ENCODE assay signal across 14 cellular contexts in genomic region chr2:131588152-131588873, GRCh38.
A peak's percentile ranks its signal among the peaks of the same experiment; 100 is the strongest.
DNase-seq lines count a peak whose midpoint lies in the region; ATAC-seq and TF ChIP-seq lines count a peak whose summit lies in the region.
"Had no signal": no experiment of that assay in that cellular context is flagged by ENCODE, and none has a peak within 500 bp of the region (broad histone marks: within the 10 kb centered on the region; RNA-seq: fewer than 3 reads in every experiment).

No MANE protein-coding gene starts in this region.

- DNase-seq in GM12865 (ENCODE audit: low read depth): peak; percentile 81
- DNase-seq in stimulated activated CD4-positive, alpha-beta T cell treated with anti-CD3 and anti-CD28 coated beads, Interleukin-4, amount 100 ng/mL, for 1 hour: no peak
- no peak for DNase-seq in stimulated activated naive CD4-positive, alpha-beta T cell (lab: John Stamatoyannopoulos, UW)
- DNase-seq in HEK293T (ENCODE audit: extremely low spot score): no peak
- no peak for DNase-seq in H4 (ENCODE audit: low spot score)
- DNase-seq: activated effector memory CD4-positive, alpha-beta T cell treated with anti-CD3 and anti-CD28 coated beads, Interleukin-2, amount 50 U/mL, for 16 hours; caudate nucleus; Kasumi-1; naive B cell had no signal

- CTCF ChIA-PET in HEK293T (lab: Yijun Ruan, JAX): no interaction called here

- TF ChIP-seq CTCF in GM12865 (IDR thresholded peaks at IDR 0.05; ENCODE audit: insufficient read depth, low read depth, low read length, missing control alignments): no peak

- ATAC-seq in GM19438 (IDR thresholded peaks at IDR 0.05; ENCODE audit: low read depth, unreplicated experiment): peak; percentile 62
- ATAC-seq in HG02798 (IDR thresholded peaks at IDR 0.05; ENCODE audit: poor library complexity, unreplicated experiment): peak; percentile 86
- ATAC-seq in HG03442 (IDR thresholded peaks at IDR 0.05; ENCODE audit: unreplicated experiment): peak; percentile 78

- POLR2A ChIA-PET in HEK293T (lab: Yijun Ruan, JAX): no interaction called here

- H3K4me3 ChIP-seq in GM12865 (ENCODE audit: low read depth, low read length): peak overlapping the region; percentile 0
- H3K4me3 ChIP-seq: SK-N-MC, skin epidermis had no signal

TF ChIP-seq in HEK293T, 16 proteins besides CTCF, POLR2A, EP300 and RAD21:
- TF ChIP-seq ARNT (IDR thresholded peaks at IDR 0.05) (no peak), HDGF (IDR thresholded peaks at IDR 0.05; ENCODE audit: borderline replicate concordance) (no peak), SUZ12 (IDR thresholded peaks at IDR 0.05) (no peak), ELF4 (IDR thresholded peaks at IDR 0.05) (no peak), PKNOX1 (IDR thresholded peaks at IDR 0.05) (no peak), L3MBTL2 (conservative IDR thresholded peaks at IDR 0.05) (no peak), ZNF384 (IDR thresholded peaks at IDR 0.05) (no peak), FOXK2 (IDR thresholded peaks at IDR 0.05) (no peak), LEF1 (IDR thresholded peaks at IDR 0.05; ENCODE audit: borderline replicate concordance) (no peak), CTBP1 (IDR thresholded peaks at IDR 0.05; ENCODE audit: borderline replicate concordance) (no peak), BHLHE40 (IDR thresholded peaks at IDR 0.05; ENCODE audit: borderline replicate concordance) (no peak)
